Comparison of ENCODE assay signal across 9 cellular contexts in genomic region chr18:59881728-59882685, GRCh38. TPM values are rescaled to one million over a fixed set of nuclear protein-coding genes. Genes with fewer than 3 reads are reported as not detected.
DNase-seq lines count a peak whose midpoint lies in the region; ATAC-seq and TF ChIP-seq lines count a peak whose summit lies in the region.
"Had no signal": no experiment of that assay in that cellular context is flagged by ENCODE, and none has a peak within 500 bp of the region (broad histone marks: within the 10 kb centered on the region; RNA-seq: fewer than 3 reads in every experiment).

No MANE protein-coding gene starts in this region.

- H3K4me1 ChIP-seq in SK-N-SH (ENCODE audit: control insufficient read depth in 1 of 2, insufficient read depth in 2 of 2, low read depth in 1 of 2, low read length in 1 of 2): peaks cover 2 to 25% of the 10 kb centered on the region in 2 experiments; a peak in 3 of 4 replicates

- no peaks in the 10 kb centered on the region for H3K9me3 Mint-ChIP-seq in CD4-positive, alpha-beta T cell

- peak overlapping the region; percentile 54 to 100 for H3K27ac ChIP-seq in SK-N-SH (ENCODE audit: low read depth in 2 of 2, low read length in 1 of 2)
- no peak overlapping the region for H3K27ac ChIP-seq in CD4-positive, alpha-beta T cell (ENCODE audit: low read depth, low read length)
- H3K27ac ChIP-seq: VCaP had no signal

- H3K4me3 ChIP-seq in SK-N-SH (ENCODE audit: low read depth in 2 of 2, low read length in 1 of 2): no peak overlapping the region

- no peaks in the 10 kb centered on the region for H3K27me3 ChIP-seq in SK-N-SH (ENCODE audit: insufficient read depth)
- no peaks in the 10 kb centered on the region for H3K27me3 ChIP-seq in CD4-positive, alpha-beta T cell (ENCODE audit: control insufficient read depth, insufficient read depth, low read length)

- TF ChIP-seq EP300 in SK-N-SH (IDR thresholded peaks at IDR 0.05; ENCODE audit: borderline replicate concordance in 1 of 2, low read depth in 1 of 2, low read length in 1 of 2): no peak

- peak; percentile 32 for ATAC-seq in HG03196 (IDR thresholded peaks at IDR 0.05; ENCODE audit: unreplicated experiment)
- ATAC-seq in esophagus mucosa: peak; percentile 75
- no peak for ATAC-seq in CD4-positive, alpha-beta T cell (ENCODE audit: poor library complexity)
- ATAC-seq in GM18511 (IDR thresholded peaks at IDR 0.05; ENCODE audit: unreplicated experiment): no peak

- H4K20me1 ChIP-seq in SK-N-SH (ENCODE audit: insufficient read depth): no peaks in the 10 kb centered on the region

- CTCF ChIA-PET in SK-N-SH (lab: Yijun Ruan, JAX): no interaction called here
- CTCF ChIA-PET in CD4-positive, alpha-beta T cell (lab: Charles Lee): interaction anchor here (1.2 kb wide), 1 partner anchor 81 kb away, joined by 3 read pairs; no protein-coding TSS in a partner anchor

- peaks cover 30% of the 10 kb centered on the region for H3K4me1 Mint-ChIP-seq in CD4-positive, alpha-beta T cell (ENCODE audit: low read depth)

- no peaks in the 10 kb centered on the region for H3K79me2 ChIP-seq in SK-N-SH (ENCODE audit: insufficient read depth)

- POLR2A ChIA-PET in SK-N-SH (lab: Yijun Ruan, JAX): interaction anchor here (1.4 kb wide), 1 partner anchor 17 kb away, joined by 7 read pairs; no protein-coding TSS in a partner anchor
- POLR2A ChIA-PET in CD4-positive, alpha-beta T cell (lab: Charles Lee): interaction anchor here (1.1 kb wide), 1 partner anchor 24 kb away, joined by 4 read pairs; no protein-coding TSS in a partner anchor

- TF ChIP-seq RAD21 in SK-N-SH (IDR thresholded peaks at IDR 0.05; ENCODE audit: low read length): no peak

- H3K4me3 Mint-ChIP-seq in CD4-positive, alpha-beta T cell: no peak overlapping the region

- no peaks in the 10 kb centered on the region for H3K9me2 ChIP-seq in SK-N-SH

- H3F3A ChIP-seq in SK-N-SH (replicated peaks; ENCODE audit: insufficient read depth): peaks cover 31% of the 10 kb centered on the region

- WGBS in SK-N-SH (ENCODE audit: low lambda C conversion rate): 30% methylated on average over 11 of the region's 11 CpGs

- H2AFZ ChIP-seq in SK-N-SH (ENCODE audit: low read depth): peak overlapping the region; percentile 66

- no peaks in the 10 kb centered on the region for H3K36me3 Mint-ChIP-seq in CD4-positive, alpha-beta T cell (ENCODE audit: low read depth)

- H3K9ac ChIP-seq in SK-N-SH: peak overlapping the region; percentile 63; the same call in 1 of the 2 replicates

- H3K27ac Mint-ChIP-seq in CD4-positive, alpha-beta T cell: no peak overlapping the region

- H3K4me2 ChIP-seq in SK-N-SH: peak overlapping the region; percentile 41

- no peaks in the 10 kb centered on the region for H3K27me3 Mint-ChIP-seq in CD4-positive, alpha-beta T cell

- peak; percentile 20 for DNase-seq in NCI-H2029 treated with DMSO at 0.1 percent for 48 hours (lab: John Stamatoyannopoulos, UW)
- DNase-seq in NCI-H2029 (lab: John Stamatoyannopoulos, UW): no peak
- DNase-seq in SK-N-SH: no peak
- DNase-seq in renal cortical epithelial cell (ENCODE audit: low read depth): peak; percentile 80
- DNase-seq in CD4-positive, alpha-beta T cell: no peak

- H3K9me3 ChIP-seq in SK-N-SH: no peaks in the 10 kb centered on the region
- H3K9me3 ChIP-seq in CD4-positive, alpha-beta T cell (ENCODE audit: control insufficient read depth, low read length): no peaks in the 10 kb centered on the region

- intact Hi-C loops in CD4-positive, alpha-beta T cell (cut with DNase I, micrococcal nuclease): no loop called here

- H3K36me3 ChIP-seq in SK-N-SH (replicated peaks in 1 of 2; ENCODE audit: control insufficient read depth in 1 of 2, insufficient read depth in 2 of 2, low read length in 1 of 2): no peaks in the 10 kb centered on the region

- TF ChIP-seq CTCF in SK-N-SH (IDR thresholded peaks at IDR 0.05): no peak
- no peak for TF ChIP-seq CTCF in CD4-positive, alpha-beta T cell (IDR thresholded peaks at IDR 0.05)

TF ChIP-seq in SK-N-SH, 30 proteins besides CTCF, POLR2A, EP300 and RAD21:
- TF ChIP-seq, protein P1, sequence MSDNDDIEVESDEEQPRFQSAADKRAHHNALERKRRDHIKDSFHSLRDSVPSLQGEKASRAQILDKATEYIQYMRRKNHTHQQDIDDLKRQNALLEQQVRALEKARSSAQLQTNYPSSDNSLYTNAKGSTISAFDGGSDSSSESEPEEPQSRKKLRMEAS (IDR thresholded peaks at IDR 0.05; ENCODE audit: low read depth): no peak
- no peak for TF ChIP-seq POLR2AphosphoS5 (IDR thresholded peaks at IDR 0.05; ENCODE audit: low read depth, low read length)
- TF ChIP-seq, protein P2, sequence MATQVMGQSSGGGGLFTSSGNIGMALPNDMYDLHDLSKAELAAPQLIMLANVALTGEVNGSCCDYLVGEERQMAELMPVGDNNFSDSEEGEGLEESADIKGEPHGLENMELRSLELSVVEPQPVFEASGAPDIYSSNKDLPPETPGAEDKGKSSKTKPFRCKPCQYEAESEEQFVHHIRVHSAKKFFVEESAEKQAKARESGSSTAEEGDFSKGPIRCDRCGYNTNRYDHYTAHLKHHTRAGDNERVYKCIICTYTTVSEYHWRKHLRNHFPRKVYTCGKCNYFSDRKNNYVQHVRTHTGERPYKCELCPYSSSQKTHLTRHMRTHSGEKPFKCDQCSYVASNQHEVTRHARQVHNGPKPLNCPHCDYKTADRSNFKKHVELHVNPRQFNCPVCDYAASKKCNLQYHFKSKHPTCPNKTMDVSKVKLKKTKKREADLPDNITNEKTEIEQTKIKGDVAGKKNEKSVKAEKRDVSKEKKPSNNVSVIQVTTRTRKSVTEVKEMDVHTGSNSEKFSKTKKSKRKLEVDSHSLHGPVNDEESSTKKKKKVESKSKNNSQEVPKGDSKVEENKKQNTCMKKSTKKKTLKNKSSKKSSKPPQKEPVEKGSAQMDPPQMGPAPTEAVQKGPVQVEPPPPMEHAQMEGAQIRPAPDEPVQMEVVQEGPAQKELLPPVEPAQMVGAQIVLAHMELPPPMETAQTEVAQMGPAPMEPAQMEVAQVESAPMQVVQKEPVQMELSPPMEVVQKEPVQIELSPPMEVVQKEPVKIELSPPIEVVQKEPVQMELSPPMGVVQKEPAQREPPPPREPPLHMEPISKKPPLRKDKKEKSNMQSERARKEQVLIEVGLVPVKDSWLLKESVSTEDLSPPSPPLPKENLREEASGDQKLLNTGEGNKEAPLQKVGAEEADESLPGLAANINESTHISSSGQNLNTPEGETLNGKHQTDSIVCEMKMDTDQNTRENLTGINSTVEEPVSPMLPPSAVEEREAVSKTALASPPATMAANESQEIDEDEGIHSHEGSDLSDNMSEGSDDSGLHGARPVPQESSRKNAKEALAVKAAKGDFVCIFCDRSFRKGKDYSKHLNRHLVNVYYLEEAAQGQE (IDR thresholded peaks at IDR 0.05; ENCODE audit: low read depth, low read length): no peak
- TF ChIP-seq NRF1 (IDR thresholded peaks at IDR 0.05; ENCODE audit: low read depth, low read length): no peak
- TF ChIP-seq GATA2 (CRISPR knock-in tag; IDR thresholded peaks at IDR 0.05): no peak
- no peak for TF ChIP-seq RCOR1 (IDR thresholded peaks at IDR 0.05; ENCODE audit: low read length)
- TF ChIP-seq NFIC (IDR thresholded peaks at IDR 0.05; ENCODE audit: borderline replicate concordance): no peak
- peak; percentile 38; the same call in 1 of the 2 replicates for TF ChIP-seq FOSL2 (IDR thresholded peaks at IDR 0.05; ENCODE audit: borderline replicate concordance, low read depth)
- TF ChIP-seq, protein P3, sequence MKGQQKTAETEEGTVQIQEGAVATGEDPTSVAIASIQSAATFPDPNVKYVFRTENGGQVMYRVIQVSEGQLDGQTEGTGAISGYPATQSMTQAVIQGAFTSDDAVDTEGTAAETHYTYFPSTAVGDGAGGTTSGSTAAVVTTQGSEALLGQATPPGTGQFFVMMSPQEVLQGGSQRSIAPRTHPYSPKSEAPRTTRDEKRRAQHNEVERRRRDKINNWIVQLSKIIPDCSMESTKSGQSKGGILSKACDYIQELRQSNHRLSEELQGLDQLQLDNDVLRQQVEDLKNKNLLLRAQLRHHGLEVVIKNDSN (IDR thresholded peaks at IDR 0.05; ENCODE audit: borderline replicate concordance, low read depth): no peak
- peak; percentile 6; the same call in 1 of the 2 replicates for TF ChIP-seq RXRA (IDR thresholded peaks at IDR 0.05; ENCODE audit: borderline replicate concordance, low read depth)
- TF ChIP-seq MEF2A (IDR thresholded peaks at IDR 0.05; ENCODE audit: borderline replicate concordance, low read depth): no peak
- TF ChIP-seq JUND (IDR thresholded peaks at IDR 0.05): peak; percentile 53; the same call in 1 of the 2 replicates
- peak; percentile 33; the same call in 1 of the 2 replicates for TF ChIP-seq PBX3 (IDR thresholded peaks at IDR 0.05)
- TF ChIP-seq GABPA (IDR thresholded peaks at IDR 0.05; ENCODE audit: low read depth): no peak
- peak; percentile 28; the same call in 1 of the 2 replicates for TF ChIP-seq TCF12 (IDR thresholded peaks at IDR 0.05)
- TF ChIP-seq TEAD4 (IDR thresholded peaks at IDR 0.05; ENCODE audit: borderline replicate concordance, insufficient read depth): 0 out of 2 replicates have a peak, but pooled peaks have one; percentile 26

RNA-seq across cellular contexts. Expression of gene PMAIP1, which starts 17.8 kb away (rescaled TPM):
- 74.5 and 76.9 TPM in 2 replicates for polyA plus RNA-seq in SK-N-SH (2012; rRNA removed)
- 79.4 and 117 TPM in 2 replicates for polyA plus RNA-seq in SK-N-SH (2012; cell fraction: cytosol; rRNA removed)
- polyA plus RNA-seq in SK-N-SH (2012; cell fraction: nucleus; rRNA removed): 37.4 and 69.3 TPM in 2 replicates
- 11.6 TPM for total RNA-seq in esophagus mucosa
- 11.6 and 69.3 TPM in 2 replicates for total RNA-seq in renal cortical epithelial cell
- total RNA-seq in CD4-positive, alpha-beta T cell: 100 to 1,000 TPM; 100 to 101 TPM

Comparison
In these comparisons a context has a peak if more than half of its experiments do, and no peak if none do; other contexts are left out.
1. DNase-seq: peak in NCI-H2029 treated with DMSO at 0.1 percent for 48 hours (single experiment) and renal cortical epithelial cell (single experiment); none in NCI-H2029 (single experiment), SK-N-SH (single experiment) and CD4-positive, alpha-beta T cell (0 of 10).
2. ATAC-seq: peak in HG03196 (single experiment) and esophagus mucosa (single experiment); none in CD4-positive, alpha-beta T cell (single experiment) and GM18511 (single experiment).